ENCODE assay signal across 10 cellular contexts in the genomic region with DNA sequence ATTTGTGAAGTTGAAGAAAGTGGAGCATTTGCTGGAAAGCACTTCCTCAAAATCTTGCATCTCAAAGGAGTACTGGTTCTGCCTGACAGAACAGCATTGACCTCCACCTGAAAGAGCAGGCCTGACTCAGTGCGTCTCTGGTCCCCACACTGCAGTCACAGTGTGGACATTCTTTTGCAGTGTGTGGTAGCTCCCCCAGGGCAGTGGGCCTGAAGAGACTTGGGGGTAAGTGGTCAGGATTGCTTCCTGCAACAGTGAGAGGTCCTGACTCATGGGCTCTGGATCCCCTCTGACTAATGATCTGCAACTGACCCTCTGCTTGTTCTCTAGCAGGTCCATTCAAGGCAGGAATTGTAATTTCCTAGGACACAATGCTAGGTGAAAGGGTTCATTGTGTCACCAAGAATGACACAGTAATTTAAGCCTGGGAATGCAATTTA.
DNase-seq lines count a peak whose midpoint lies in the region; ATAC-seq, FAIRE-seq and TF ChIP-seq lines count a peak whose summit lies in the region.
"Had no signal": no experiment of that assay in that cellular context is flagged by ENCODE, and none has a peak within 500 bp of the region (broad histone marks: within the 10 kb centered on the region; RNA-seq: fewer than 3 reads in every experiment).

No MANE protein-coding gene starts in this region.

- H3K27ac ChIP-seq in pancreas: no peak overlapping the region
- H3K27ac ChIP-seq in caudate nucleus (ENCODE audit: low read depth, low read length): no peak overlapping the region

- H3K4me3 ChIP-seq in epithelial cell of proximal tubule (ENCODE audit: low read depth, low read length) (no peak overlapping the region), pancreas (no peak overlapping the region)

- H3K4me1 ChIP-seq in pancreas: no peaks in the 10 kb centered on the region

- H3K36me3 Mint-ChIP-seq in activated CD4-positive, alpha-beta T cell treated with anti-CD3 and anti-CD28 coated beads, Interleukin-2, amount 10 ng/mL, durations not matched to agents 24 days and 14 days (ENCODE audit: low read depth): no peaks in the 10 kb centered on the region
- H3K36me3 Mint-ChIP-seq: CD4-positive, CD25-positive, alpha-beta regulatory T cell had no signal

- no peaks in the 10 kb centered on the region for H3K27me3 ChIP-seq in pancreas

- no peak overlapping the region for H3K4me3 Mint-ChIP-seq in activated CD4-positive, alpha-beta T cell treated with anti-CD3 and anti-CD28 coated beads, Interleukin-2, amount 10 ng/mL, durations not matched to agents 24 days and 14 days
- H3K4me3 Mint-ChIP-seq: CD4-positive, CD25-positive, alpha-beta regulatory T cell had no signal

- no peak for TF ChIP-seq CTCF in epithelial cell of proximal tubule (conservative IDR thresholded peaks at IDR 0.05; ENCODE audit: low read depth, low read length)
- TF ChIP-seq CTCF in pancreas (IDR thresholded peaks at IDR 0.05): no peak
- TF ChIP-seq CTCF in GM13976 (IDR thresholded peaks at IDR 0.05; ENCODE audit: borderline replicate concordance, control extremely low read depth, extremely low read depth, insufficient read depth, missing control alignments): no peak

- DNase-seq in Caki2 (ENCODE audit: low read depth): peak; percentile 93
- DNase-seq in epithelial cell of proximal tubule (ENCODE audit: low read depth): peak; percentile 90
- no peak for DNase-seq in pancreas
- no peak for DNase-seq in activated CD4-positive, alpha-beta T cell treated with anti-CD3 and anti-CD28 coated beads, Interleukin-2, amount 10 ng/mL, durations not matched to agents 24 days and 14 days
- DNase-seq in GM13976 (ENCODE audit: low spot score): no peak
- DNase-seq in caudate nucleus (lab: John Stamatoyannopoulos, UW): no peak
- DNase-seq: CD4-positive, CD25-positive, alpha-beta regulatory T cell; NCI-H1436 treated with DMSO at 0.1 percent for 48 hours had no signal

- no peaks in the 10 kb centered on the region for H3K9me3 ChIP-seq in pancreas

- no peaks in the 10 kb centered on the region for H3K27me3 Mint-ChIP-seq in activated CD4-positive, alpha-beta T cell treated with anti-CD3 and anti-CD28 coated beads, Interleukin-2, amount 10 ng/mL, durations not matched to agents 24 days and 14 days
- H3K27me3 Mint-ChIP-seq: CD4-positive, CD25-positive, alpha-beta regulatory T cell had no signal

- H3K9me3 Mint-ChIP-seq in activated CD4-positive, alpha-beta T cell treated with anti-CD3 and anti-CD28 coated beads, Interleukin-2, amount 10 ng/mL, durations not matched to agents 24 days and 14 days: peaks cover 7% of the 10 kb centered on the region

- H3K4me1 Mint-ChIP-seq in activated CD4-positive, alpha-beta T cell treated with anti-CD3 and anti-CD28 coated beads, Interleukin-2, amount 10 ng/mL, durations not matched to agents 24 days and 14 days: no peaks in the 10 kb centered on the region
- H3K4me1 Mint-ChIP-seq: CD4-positive, CD25-positive, alpha-beta regulatory T cell had no signal

- ATAC-seq in GM21528 (IDR thresholded peaks at IDR 0.05; ENCODE audit: low FRiP score, unreplicated experiment): peak; percentile 54
- peak; percentile 51 for ATAC-seq in HG03521 (IDR thresholded peaks at IDR 0.05; ENCODE audit: unreplicated experiment)
- no peak for ATAC-seq in pancreas

- H3K27ac Mint-ChIP-seq in activated CD4-positive, alpha-beta T cell treated with anti-CD3 and anti-CD28 coated beads, Interleukin-2, amount 10 ng/mL, durations not matched to agents 24 days and 14 days: no peak overlapping the region
- H3K27ac Mint-ChIP-seq: CD4-positive, CD25-positive, alpha-beta regulatory T cell had no signal

- in situ Hi-C loops in Caki2 (cut with HindIII; ENCODE audit: low pct_unique_long_range_greater_than_20kb, low sequenced_read_pairs) (no loop called here), GM13976 (cut with MboI; ENCODE audit: low sequenced_read_pairs, unreplicated experiment) (no loop called here)

- peaks cover 0 to 2% (median 0%) of the 10 kb centered on the region in 3 donors for H3K36me3 ChIP-seq in pancreas

- FAIRE-seq in pancreas (lab: Jason Lieb, UNC): no peak

- 78 to 94% methylated on average over 1 of the region's 1 CpG for WGBS in pancreas, 2 donors

- intact Hi-C loops in pancreas (cut with DNase I): no loop called here
- intact Hi-C loops in activated CD4-positive, alpha-beta T cell treated with anti-CD3 and anti-CD28 coated beads, Interleukin-2, amount 10 ng/mL, durations not matched to agents 24 days and 14 days (cut with micrococcal nuclease): no loop called here

Comparison
In these comparisons a context has a peak if more than half of its experiments do, and no peak if none do; other contexts are left out.
1. DNase-seq: peak in Caki2 (single experiment) and epithelial cell of proximal tubule (single experiment); none in pancreas (0 of 6), activated CD4-positive, alpha-beta T cell treated with anti-CD3 and anti-CD28 coated beads, Interleukin-2, amount 10 ng/mL, durations not matched to agents 24 days and 14 days (single experiment), GM13976 (single experiment) and caudate nucleus (0 of 61).
2. ATAC-seq: peak in GM21528 (single experiment) and HG03521 (single experiment); none in pancreas (0 of 4).